14 cellular contexts compared by ENCODE assay signal in the genomic region with DNA sequence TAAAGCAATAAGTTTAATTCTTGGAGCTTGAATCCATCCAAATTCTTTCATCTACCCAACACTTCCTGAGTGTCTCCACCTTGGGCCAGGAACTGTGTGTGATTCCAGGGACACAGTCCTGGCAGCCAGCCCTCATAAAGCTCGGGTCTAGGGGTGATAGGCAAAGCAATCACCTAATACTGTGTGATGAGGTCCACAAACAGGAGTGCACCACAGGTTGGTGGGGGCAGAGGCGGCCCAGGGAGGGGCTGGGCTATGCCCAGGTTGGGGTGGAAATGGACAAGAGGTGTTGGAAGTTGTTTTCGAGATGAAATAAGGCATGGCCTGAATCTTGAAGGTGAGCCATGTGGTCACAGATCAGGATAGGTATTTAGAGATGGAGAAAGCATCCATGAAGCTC.
DNase-seq lines count a peak whose midpoint lies in the region; ATAC-seq and TF ChIP-seq lines count a peak whose summit lies in the region.
"Had no signal": no experiment of that assay in that cellular context is flagged by ENCODE, and none has a peak within 500 bp of the region (broad histone marks: within the 10 kb centered on the region; RNA-seq: fewer than 3 reads in every experiment).

No MANE protein-coding gene starts in this region.

- no peaks in the 10 kb centered on the region for H3K27me3 ChIP-seq in SJSA1 (replicated peaks)

- peaks cover 23% of the 10 kb centered on the region for H3K4me1 ChIP-seq in SJSA1 (replicated peaks)
- H3K4me1 ChIP-seq: HAP-1 had no signal

- no peaks in the 10 kb centered on the region for H3K36me3 ChIP-seq in SJSA1
- H3K36me3 ChIP-seq: HAP-1 had no signal

- H3K27ac ChIP-seq in SJSA1: peak overlapping the region; percentile 93

- DNase-seq in cardiac septum (ENCODE audit: low spot score) (peak; percentile 53), Right ventricle myocardium superior (no peak), SJSA1 (ENCODE audit: low read depth in 1 of 2, low spot score in 2 of 2) (no peak), sciatic nerve (ENCODE audit: low spot score) (no peak), GM20000 (ENCODE audit: low spot score) (no peak)
- DNase-seq: C1 segment of cervical spinal cord; Calu3; CD4-positive, alpha-beta memory T cell; COR-L47; DMS53; DND-41; GOT3 had no signal

- intact Hi-C loops in cardiac septum (cut with DNase I): no loop called here
- intact Hi-C loops in Right ventricle myocardium superior (cut with DNase I): no loop called here
- intact Hi-C loops in sciatic nerve (cut with DNase I): no loop called here

- no peaks in the 10 kb centered on the region; the same call in 1 of the 2 replicates for H3K9me3 ChIP-seq in SJSA1 (replicated peaks)
- H3K9me3 ChIP-seq: HAP-1 had no signal

- ATAC-seq in Right ventricle myocardium superior (ENCODE audit: poor library complexity) (no peak), sciatic nerve (peak; percentile 42), GM19023 (IDR thresholded peaks at IDR 0.05; ENCODE audit: unreplicated experiment) (no peak)

- peak overlapping the region; percentile 34 for H3K4me3 ChIP-seq in SJSA1
- H3K4me3 ChIP-seq: HAP-1 had no signal

- TF ChIP-seq CTCF in GM20000 (IDR thresholded peaks at IDR 0.05; ENCODE audit: extremely low read depth, missing control alignments): no peak
